23 cellular contexts compared by ENCODE assay signal in the genomic region with DNA sequence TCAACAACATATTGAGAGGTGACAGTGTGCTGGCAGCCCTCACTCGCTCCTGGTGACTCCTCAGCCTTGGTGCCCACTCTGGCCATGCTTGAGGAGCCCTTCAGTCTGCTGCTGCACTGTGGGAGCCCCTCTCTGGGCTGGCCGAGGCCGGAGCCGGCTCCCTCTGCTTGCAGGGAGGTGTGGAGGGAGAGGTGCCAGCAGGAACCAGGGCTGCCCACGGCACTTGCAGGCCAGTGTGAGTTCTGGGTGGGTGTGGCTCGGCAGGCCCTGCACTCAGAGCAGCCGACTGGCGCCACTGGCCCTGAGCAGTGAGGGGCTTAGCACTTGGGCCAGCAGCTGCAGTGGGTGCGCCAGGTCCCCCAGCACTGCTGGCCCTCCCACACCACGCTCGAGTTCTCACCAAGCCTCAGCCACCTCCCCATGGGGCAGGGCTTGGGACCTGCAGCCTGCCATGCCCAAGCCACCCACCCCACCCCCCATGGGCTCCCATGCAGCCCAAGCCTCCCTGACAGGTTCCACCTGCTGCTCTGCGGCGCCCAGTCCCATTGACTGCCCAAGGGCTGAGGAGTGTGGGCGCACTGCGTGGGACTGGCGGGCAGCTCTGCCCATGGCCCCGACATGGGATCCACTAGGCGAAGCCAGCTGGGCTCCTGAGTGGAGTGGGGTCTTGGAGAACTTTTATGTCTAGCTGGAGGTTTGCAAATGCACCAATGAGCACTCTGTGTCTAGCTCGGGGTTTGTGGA.
DNase-seq lines count a peak whose midpoint lies in the region; ATAC-seq and TF ChIP-seq lines count a peak whose summit lies in the region.
"Had no signal": no experiment of that assay in that cellular context is flagged by ENCODE, and none has a peak within 500 bp of the region (broad histone marks: within the 10 kb centered on the region; RNA-seq: fewer than 3 reads in every experiment).

No MANE protein-coding gene starts in this region.

- 98% methylated on average over 18 of the region's 19 CpGs for WGBS in mesenchymal stem cell
- 88 to 95% (median 93%) methylated on average over 12 to 19 of the region's 19 CpGs for WGBS in spleen, 5 donors

- no peak overlapping the region for H3K18ac ChIP-seq in mesenchymal stem cell (ENCODE audit: low read depth in 1 of 2, low read length in 2 of 2)

- H3K36me3 ChIP-seq in HEK293 (ENCODE audit: control insufficient read depth in 2 of 2, insufficient read depth in 1 of 2, low read length in 2 of 2) (no peaks in the 10 kb centered on the region), mesenchymal stem cell (ENCODE audit: control insufficient read depth in 1 of 2, insufficient read depth in 2 of 2, low read depth in 1 of 2, low read length in 2 of 2) (no peaks in the 10 kb centered on the region), spleen (no peaks in the 10 kb centered on the region)
- H3K36me3 ChIP-seq: BE2C, BLaER1 had no signal

- POLR2A ChIA-PET in HEK293 (lab: Yijun Ruan, JAX): no interaction called here

- H3K4ac ChIP-seq in mesenchymal stem cell (ENCODE audit: low read depth in 1 of 2, low read length in 2 of 2): no peak overlapping the region

- no peak overlapping the region for H3K23ac ChIP-seq in mesenchymal stem cell (ENCODE audit: low read length in 2 of 2)

- no peak for TF ChIP-seq POLR2A in spleen (IDR thresholded peaks at IDR 0.05)

- CTCF ChIA-PET in HEK293 (lab: Yijun Ruan, JAX): no interaction called here

- H3K27ac ChIP-seq in HEK293 (ENCODE audit: extremely low read depth, low read depth, low read length) (no peak overlapping the region), mesenchymal stem cell (ENCODE audit: low read length, poor library complexity, severe bottlenecking) (no peak overlapping the region), spleen (no peak overlapping the region)
- H3K27ac ChIP-seq: BLaER1 had no signal

- H2AFZ ChIP-seq in mesenchymal stem cell (ENCODE audit: low read depth, low read length): no peak overlapping the region

- H2BK15ac ChIP-seq in mesenchymal stem cell (ENCODE audit: low read depth, poor library complexity, severe bottlenecking): no peak overlapping the region

- no peak overlapping the region for H3K4me3 ChIP-seq in HEK293 (ENCODE audit: low read depth, low read length)
- no peak overlapping the region for H3K4me3 ChIP-seq in mesenchymal stem cell (ENCODE audit: insufficient read depth in 1 of 2, low read depth in 1 of 2, low read length in 2 of 2)
- no peak overlapping the region for H3K4me3 ChIP-seq in spleen
- H3K4me3 ChIP-seq: BLaER1, GM12878 had no signal

- TF ChIP-seq CTCF in HEK293 (tag by site-specific recombination; IDR thresholded peaks at IDR 0.05) (no peak), spleen (IDR thresholded peaks at IDR 0.05 in 8 of 11, conservative IDR thresholded peaks at IDR 0.05 in 3 of 11) (no peak)

- no peaks in the 10 kb centered on the region for H3K4me1 ChIP-seq in HEK293 (ENCODE audit: control insufficient read depth, insufficient read depth, low read length)
- no peaks in the 10 kb centered on the region for H3K4me1 ChIP-seq in mesenchymal stem cell (ENCODE audit: control insufficient read depth, insufficient read depth, low read depth, low read length)
- H3K4me1 ChIP-seq in spleen: no peaks in the 10 kb centered on the region
- H3K4me1 ChIP-seq: BE2C, BLaER1 had no signal

- H3K79me1 ChIP-seq in mesenchymal stem cell (replicated peaks; ENCODE audit: low read length, poor library complexity, severe bottlenecking): no peaks in the 10 kb centered on the region

- no peaks in the 10 kb centered on the region for H3K27me3 ChIP-seq in mesenchymal stem cell (ENCODE audit: control insufficient read depth in 1 of 2, insufficient read depth in 1 of 2, low read length in 2 of 2)
- H3K27me3 ChIP-seq in spleen (replicated peaks in 1 of 7): no peaks in the 10 kb centered on the region
- H3K27me3 ChIP-seq: BE2C, BLaER1 had no signal

- no peak overlapping the region for H2AK5ac ChIP-seq in mesenchymal stem cell (ENCODE audit: low read length, severe bottlenecking)

- H3K9me3 ChIP-seq in HEK293 (ENCODE audit: control insufficient read depth, insufficient read depth, low read depth, low read length) (no peaks in the 10 kb centered on the region), mesenchymal stem cell (ENCODE audit: control insufficient read depth, low read length) (no peaks in the 10 kb centered on the region), spleen (peaks cover 0 to 15% (median 4%) of the 10 kb centered on the region in 8 donors)
- H3K9me3 ChIP-seq: BE2C had no signal

- DNase-seq in mesenchymal stem cell (no peak), spleen (peak; percentile 61), NCI-H146 (lab: John Stamatoyannopoulos, UW) (no peak), medulla oblongata (ENCODE audit: extremely low spot score) (no peak)
- DNase-seq: 8988T; ACHN; BE2C; C1 segment of cervical spinal cord; CD4-positive, alpha-beta memory T cell; CD4-positive, CD25-positive, alpha-beta regulatory T cell; CD8-positive, alpha-beta memory T cell; COR-L47; DMS 273 treated with DMSO at 0.1 percent for 48 hours; DMS153; DMS53; DMS79; DND-41; EL; GDM1 had no signal

- H2BK5ac ChIP-seq in mesenchymal stem cell (ENCODE audit: low read depth, low read length, poor library complexity, severe bottlenecking): no peak overlapping the region

- H3K4me2 ChIP-seq in mesenchymal stem cell (ENCODE audit: low read length, poor library complexity, severe bottlenecking): no peak overlapping the region
- H3K4me2 ChIP-seq: BLaER1 had no signal

- H2BK120ac ChIP-seq in mesenchymal stem cell (ENCODE audit: low read depth, low read length): no peak overlapping the region

- H3K9ac ChIP-seq in mesenchymal stem cell (ENCODE audit: low read length): no peak overlapping the region
- H3K9ac ChIP-seq: BLaER1 had no signal

- H3K14ac ChIP-seq in mesenchymal stem cell (ENCODE audit: low read length in 2 of 2): no peak overlapping the region

- no peak overlapping the region for H2BK12ac ChIP-seq in mesenchymal stem cell (ENCODE audit: low read length in 2 of 2)

- H4K91ac ChIP-seq in mesenchymal stem cell (ENCODE audit: low read length): no peak overlapping the region

- H4K8ac ChIP-seq in mesenchymal stem cell (ENCODE audit: low read length): peak overlapping the region; percentile 24

- intact Hi-C loops in spleen (cut with DNase I; ENCODE audit: low total_unique reads): no loop called here

- no peak for ATAC-seq in GM18519 (IDR thresholded peaks at IDR 0.05; ENCODE audit: low FRiP score, unreplicated experiment)
- ATAC-seq: GM12878 had no signal

TF ChIP-seq in HEK293, 187 proteins besides CTCF, POLR2A, EP300 and RAD21:
- TF ChIP-seq, protein P1, sequence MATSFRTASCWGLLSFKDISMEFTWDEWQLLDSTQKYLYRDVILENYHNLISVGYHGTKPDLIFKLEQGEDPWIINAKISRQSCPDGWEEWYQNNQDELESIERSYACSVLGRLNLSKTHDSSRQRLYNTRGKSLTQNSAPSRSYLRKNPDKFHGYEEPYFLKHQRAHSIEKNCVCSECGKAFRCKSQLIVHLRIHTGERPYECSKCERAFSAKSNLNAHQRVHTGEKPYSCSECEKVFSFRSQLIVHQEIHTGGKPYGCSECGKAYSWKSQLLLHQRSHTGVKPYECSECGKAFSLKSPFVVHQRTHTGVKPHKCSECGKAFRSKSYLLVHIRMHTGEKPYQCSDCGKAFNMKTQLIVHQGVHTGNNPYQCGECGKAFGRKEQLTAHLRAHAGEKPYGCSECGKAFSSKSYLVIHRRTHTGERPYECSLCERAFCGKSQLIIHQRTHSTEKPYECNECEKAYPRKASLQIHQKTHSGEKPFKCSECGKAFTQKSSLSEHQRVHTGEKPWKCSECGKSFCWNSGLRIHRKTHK (tag by site-specific recombination; IDR thresholded peaks at IDR 0.05): 0 out of 2 replicates have a peak, but pooled peaks have one; percentile 16
- TF ChIP-seq ZNF785 (tag by site-specific recombination; IDR thresholded peaks at IDR 0.05): no peak
- peak; percentile 74; the same call in 1 of the 2 replicates for TF ChIP-seq ZNF169 (tag by site-specific recombination; IDR thresholded peaks at IDR 0.05)
- 0 out of 2 replicates have a peak, but pooled peaks have one; percentile 36 for TF ChIP-seq ZNF626 (tag by site-specific recombination; IDR thresholded peaks at IDR 0.05)
- no peak for TF ChIP-seq ZNF768 (tag by site-specific recombination; IDR thresholded peaks at IDR 0.05)
- TF ChIP-seq, protein P2, sequence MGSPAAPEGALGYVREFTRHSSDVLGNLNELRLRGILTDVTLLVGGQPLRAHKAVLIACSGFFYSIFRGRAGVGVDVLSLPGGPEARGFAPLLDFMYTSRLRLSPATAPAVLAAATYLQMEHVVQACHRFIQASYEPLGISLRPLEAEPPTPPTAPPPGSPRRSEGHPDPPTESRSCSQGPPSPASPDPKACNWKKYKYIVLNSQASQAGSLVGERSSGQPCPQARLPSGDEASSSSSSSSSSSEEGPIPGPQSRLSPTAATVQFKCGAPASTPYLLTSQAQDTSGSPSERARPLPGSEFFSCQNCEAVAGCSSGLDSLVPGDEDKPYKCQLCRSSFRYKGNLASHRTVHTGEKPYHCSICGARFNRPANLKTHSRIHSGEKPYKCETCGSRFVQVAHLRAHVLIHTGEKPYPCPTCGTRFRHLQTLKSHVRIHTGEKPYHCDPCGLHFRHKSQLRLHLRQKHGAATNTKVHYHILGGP (tag by site-specific recombination; IDR thresholded peaks at IDR 0.05): no peak
- TF ChIP-seq GLIS2 (tag by site-specific recombination; IDR thresholded peaks at IDR 0.05): no peak
- no peak for TF ChIP-seq ZNF501 (tag by site-specific recombination; IDR thresholded peaks at IDR 0.05)
- TF ChIP-seq RBAK (tag by site-specific recombination; IDR thresholded peaks at IDR 0.05): peak; percentile 39; the same call in 1 of the 2 replicates
TF ChIP-seq in HEK293: peak in this region for 4.
